8 cellular contexts compared by ENCODE assay signal in genomic region chr22:41833369-41834004, GRCh38. TPM values are rescaled to one million over a fixed set of nuclear protein-coding genes. Genes with fewer than 3 reads are reported as not detected.
A peak's percentile ranks its signal among the peaks of the same experiment; 100 is the strongest.
DNase-seq lines count a peak whose midpoint lies in the region; ATAC-seq and TF ChIP-seq lines count a peak whose summit lies in the region.

No MANE protein-coding gene starts in this region.

- peak overlapping the region; percentile 96 for H3K4me3 Mint-ChIP-seq in activated CD4-positive, alpha-beta T cell treated with anti-CD3 and anti-CD28 coated beads for 36 hours
- H3K4me3 Mint-ChIP-seq in dendritic cell treated with granulocyte-macrophage colony-stimulating factor and Interleukin-4, amounts not matched to agents 40 ng/mL and 50 ng/mL, for 4 days = peak overlapping the region; percentile 97

- TF ChIP-seq POLR2A in lower leg skin (IDR thresholded peaks at IDR 0.05) = no peak

- peak overlapping the region; percentile 94 for H3K27ac Mint-ChIP-seq in activated CD4-positive, alpha-beta T cell treated with anti-CD3 and anti-CD28 coated beads for 36 hours
- peak overlapping the region; percentile 99 for H3K27ac Mint-ChIP-seq in dendritic cell treated with granulocyte-macrophage colony-stimulating factor and Interleukin-4, amounts not matched to agents 40 ng/mL and 50 ng/mL, for 4 days

- DNase-seq in AG08396 (ENCODE audit: low spot score) (peak; percentile 50), lower leg skin (ENCODE audit: low spot score in 2 of 2) (peak in 1 of 2 donors; percentile 91)
- peak; percentile 59 for DNase-seq in activated CD4-positive, alpha-beta T cell treated with anti-CD3 and anti-CD28 coated beads for 36 hours
- DNase-seq in stimulated activated CD8-positive, alpha-beta memory T cell treated with anti-CD3 and anti-CD28 coated beads, Interleukin-12 subunit alpha, Interleukin-12 subunit beta, amount 100 ng/mL, for 4 hours (ENCODE audit: low read depth) = peak; percentile 51

- H3K36me3 Mint-ChIP-seq in activated CD4-positive, alpha-beta T cell treated with anti-CD3 and anti-CD28 coated beads for 36 hours (ENCODE audit: low read depth) = peaks cover 49% of the 10 kb centered on the region
- peaks cover 42% of the 10 kb centered on the region for H3K36me3 Mint-ChIP-seq in dendritic cell treated with granulocyte-macrophage colony-stimulating factor and Interleukin-4, amounts not matched to agents 40 ng/mL and 50 ng/mL, for 4 days (ENCODE audit: low read depth)

- 0 to 2% methylated on average over 23 to 45 of the region's 86 CpGs for WGBS in lower leg skin, 2 donors

- CTCF ChIA-PET in activated CD4-positive, alpha-beta T cell treated with anti-CD3 and anti-CD28 coated beads for 36 hours (lab: Charles Lee) = interaction anchor here (0.6 to 3.5 kb wide), 12 partner anchors 8 to 179 kb away, joined by 3 to 14 read pairs (median 4); no protein-coding TSS in a partner anchor

- TF ChIP-seq CTCF in lower leg skin (IDR thresholded peaks at IDR 0.05) = no peak

- peak overlapping the region; percentile 76 for H3K4me3 ChIP-seq in lower leg skin (ENCODE audit: low read depth, poor library complexity, severe bottlenecking)

- H3K4me1 Mint-ChIP-seq in activated CD4-positive, alpha-beta T cell treated with anti-CD3 and anti-CD28 coated beads for 36 hours = peaks cover 52% of the 10 kb centered on the region
- H3K4me1 Mint-ChIP-seq in dendritic cell treated with granulocyte-macrophage colony-stimulating factor and Interleukin-4, amounts not matched to agents 40 ng/mL and 50 ng/mL, for 4 days (ENCODE audit: low read depth) = peaks cover 65% of the 10 kb centered on the region

- H3K27me3 Mint-ChIP-seq in activated CD4-positive, alpha-beta T cell treated with anti-CD3 and anti-CD28 coated beads for 36 hours = no peaks in the 10 kb centered on the region
- H3K27me3 Mint-ChIP-seq in dendritic cell treated with granulocyte-macrophage colony-stimulating factor and Interleukin-4, amounts not matched to agents 40 ng/mL and 50 ng/mL, for 4 days = no peaks in the 10 kb centered on the region

- H3K9me3 Mint-ChIP-seq in activated CD4-positive, alpha-beta T cell treated with anti-CD3 and anti-CD28 coated beads for 36 hours (ENCODE audit: low read depth) = no peaks in the 10 kb centered on the region
- H3K9me3 Mint-ChIP-seq in dendritic cell treated with granulocyte-macrophage colony-stimulating factor and Interleukin-4, amounts not matched to agents 40 ng/mL and 50 ng/mL, for 4 days = no peaks in the 10 kb centered on the region

- intact Hi-C loops in activated CD4-positive, alpha-beta T cell treated with anti-CD3 and anti-CD28 coated beads for 36 hours (cut with DNase I, micrococcal nuclease) = loop anchor here (1.0 to 10.0 kb wide), 12 partner anchors 10 to 389 kb away; partner anchors contain the start of genes DESI1 (in 1 of the 2), NAGA (in 1 of the 2), NDUFA6 (in 1 of the 2) and SMDT1 (in 1 of the 2)
- intact Hi-C loops in dendritic cell treated with granulocyte-macrophage colony-stimulating factor and Interleukin-4, amounts not matched to agents 40 ng/mL and 50 ng/mL, for 4 days (cut with micrococcal nuclease) = loop anchor here (2.0 to 5.0 kb wide), 3 partner anchors 15 to 246 kb away; partner anchors contain the start of gene PMM1
- intact Hi-C loops in lower leg skin (cut with DNase I; ENCODE audit: low total_unique reads) = no loop called here

- POLR2A ChIA-PET in activated CD4-positive, alpha-beta T cell treated with anti-CD3 and anti-CD28 coated beads for 36 hours (lab: Charles Lee) = interaction anchor here (1.0 to 2.8 kb wide), 13 partner anchors 8 to 782 kb away, joined by 3 to 54 read pairs (median 5); partner anchors contain the start of genes CCDC134 and CENPM

- peak; percentile 6 for ATAC-seq in GM18868 (IDR thresholded peaks at IDR 0.05; ENCODE audit: unreplicated experiment)
- ATAC-seq in HG03442 (IDR thresholded peaks at IDR 0.05; ENCODE audit: unreplicated experiment) = peak; percentile 17
- ATAC-seq in activated CD4-positive, alpha-beta T cell treated with anti-CD3 and anti-CD28 coated beads for 36 hours = peak; percentile 14
- no peak for ATAC-seq in HG03565 (IDR thresholded peaks at IDR 0.05; ENCODE audit: unreplicated experiment)

RNA-seq across cellular contexts. Expression of gene SREBF2, which starts 0.6 kb away (rescaled TPM):
- total RNA-seq in activated CD4-positive, alpha-beta T cell treated with anti-CD3 and anti-CD28 coated beads for 36 hours = 100 to 1,000 TPM; 101 to 105 TPM
- 100 to 1,000 TPM in 2 of 4 donors, 10 to 100 TPM in 2; 91.1 to 122 (median 96.2) TPM for total RNA-seq in lower leg skin

RNA-seq across cellular contexts. Expression of gene CCDC134, which starts 33.0 kb away (rescaled TPM):
- 10 to 100 TPM; 14.7 to 15.2 TPM for total RNA-seq in activated CD4-positive, alpha-beta T cell treated with anti-CD3 and anti-CD28 coated beads for 36 hours
- 10 to 100 TPM; 12.2 to 15.4 (median 13.1) TPM for total RNA-seq in lower leg skin
